In the genomic region with DNA sequence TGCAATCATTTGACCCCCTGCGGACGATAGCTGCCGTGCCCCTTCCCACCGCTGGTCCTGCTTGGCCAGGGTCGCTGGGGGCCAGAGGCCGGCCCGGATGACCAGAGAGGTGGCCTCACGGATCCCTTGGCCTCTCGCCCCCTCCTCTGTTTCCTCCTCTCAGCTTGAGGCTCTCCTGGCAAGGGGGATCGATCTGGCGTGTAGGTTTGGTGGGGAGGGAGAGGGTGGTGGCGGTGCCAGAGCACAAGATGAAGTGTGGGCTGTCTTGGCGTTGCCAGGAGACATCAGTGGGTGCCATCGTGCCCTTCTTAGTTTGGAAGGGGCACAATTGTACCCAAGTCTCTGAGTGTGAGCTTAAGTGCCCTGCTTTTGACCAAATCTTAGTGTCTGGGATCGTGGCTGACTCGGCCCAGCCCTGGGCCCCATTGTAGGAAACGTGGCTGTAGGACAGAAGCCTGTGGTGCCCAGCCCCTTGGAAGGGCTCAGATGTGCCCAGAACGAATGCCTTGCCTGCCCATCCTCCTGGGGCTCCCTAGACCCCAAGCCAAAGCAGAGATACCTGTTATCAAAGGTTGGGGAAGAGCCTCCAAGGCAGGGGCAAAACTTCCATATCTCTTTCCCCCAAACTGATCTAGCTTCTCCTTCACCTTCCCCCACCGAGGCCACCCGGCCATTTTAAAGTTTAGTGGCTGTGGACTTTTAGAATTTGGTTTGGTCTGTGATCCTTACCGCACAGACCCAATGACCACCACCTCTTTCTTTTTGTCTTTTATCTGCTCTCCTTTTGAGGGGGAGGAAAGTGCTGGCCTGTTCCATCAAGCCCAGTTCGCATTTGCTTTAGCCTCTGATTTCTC, we compare ENCODE assay signal across 1 cellular context.
TF ChIP-seq lines count a peak whose summit lies in the region.

No MANE protein-coding gene starts in this region.

TF ChIP-seq in WTC11, 78 proteins besides CTCF, POLR2A, EP300 and RAD21 (continued from another document):
- TF ChIP-seq, protein P1, sequence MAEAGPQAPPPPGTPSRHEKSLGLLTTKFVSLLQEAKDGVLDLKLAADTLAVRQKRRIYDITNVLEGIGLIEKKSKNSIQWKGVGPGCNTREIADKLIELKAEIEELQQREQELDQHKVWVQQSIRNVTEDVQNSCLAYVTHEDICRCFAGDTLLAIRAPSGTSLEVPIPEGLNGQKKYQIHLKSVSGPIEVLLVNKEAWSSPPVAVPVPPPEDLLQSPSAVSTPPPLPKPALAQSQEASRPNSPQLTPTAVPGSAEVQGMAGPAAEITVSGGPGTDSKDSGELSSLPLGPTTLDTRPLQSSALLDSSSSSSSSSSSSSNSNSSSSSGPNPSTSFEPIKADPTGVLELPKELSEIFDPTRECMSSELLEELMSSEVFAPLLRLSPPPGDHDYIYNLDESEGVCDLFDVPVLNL (CRISPR knock-in tag; IDR thresholded peaks at IDR 0.05; ENCODE audit: borderline replicate concordance, low read depth), result no peak
- TF ChIP-seq NR3C1 (CRISPR knock-in tag; conservative IDR thresholded peaks at IDR 0.05; ENCODE audit: low read depth) (no peak), FOXP1 (CRISPR knock-in tag; IDR thresholded peaks at IDR 0.05; ENCODE audit: borderline replicate concordance) (no peak), KAT7 (CRISPR knock-in tag; IDR thresholded peaks at IDR 0.05; ENCODE audit: borderline replicate concordance) (no peak), ZNF219 (CRISPR knock-in tag; IDR thresholded peaks at IDR 0.05; ENCODE audit: borderline replicate concordance) (no peak), CREM (CRISPR knock-in tag; IDR thresholded peaks at IDR 0.05) (no peak), FOXK1 (CRISPR knock-in tag; IDR thresholded peaks at IDR 0.05) (no peak), TEAD4 (CRISPR knock-in tag; IDR thresholded peaks at IDR 0.05) (no peak), CREB1 (CRISPR knock-in tag; IDR thresholded peaks at IDR 0.05) (no peak), JAZF1 (CRISPR knock-in tag; IDR thresholded peaks at IDR 0.05) (no peak), MXD4 (CRISPR knock-in tag; IDR thresholded peaks at IDR 0.05; ENCODE audit: borderline replicate concordance) (no peak), IRF2 (CRISPR knock-in tag; IDR thresholded peaks at IDR 0.05; ENCODE audit: borderline replicate concordance, low read depth) (no peak), ZNF317 (CRISPR knock-in tag; IDR thresholded peaks at IDR 0.05; ENCODE audit: borderline replicate concordance, low read depth) (no peak)
- TF ChIP-seq, protein P2, sequence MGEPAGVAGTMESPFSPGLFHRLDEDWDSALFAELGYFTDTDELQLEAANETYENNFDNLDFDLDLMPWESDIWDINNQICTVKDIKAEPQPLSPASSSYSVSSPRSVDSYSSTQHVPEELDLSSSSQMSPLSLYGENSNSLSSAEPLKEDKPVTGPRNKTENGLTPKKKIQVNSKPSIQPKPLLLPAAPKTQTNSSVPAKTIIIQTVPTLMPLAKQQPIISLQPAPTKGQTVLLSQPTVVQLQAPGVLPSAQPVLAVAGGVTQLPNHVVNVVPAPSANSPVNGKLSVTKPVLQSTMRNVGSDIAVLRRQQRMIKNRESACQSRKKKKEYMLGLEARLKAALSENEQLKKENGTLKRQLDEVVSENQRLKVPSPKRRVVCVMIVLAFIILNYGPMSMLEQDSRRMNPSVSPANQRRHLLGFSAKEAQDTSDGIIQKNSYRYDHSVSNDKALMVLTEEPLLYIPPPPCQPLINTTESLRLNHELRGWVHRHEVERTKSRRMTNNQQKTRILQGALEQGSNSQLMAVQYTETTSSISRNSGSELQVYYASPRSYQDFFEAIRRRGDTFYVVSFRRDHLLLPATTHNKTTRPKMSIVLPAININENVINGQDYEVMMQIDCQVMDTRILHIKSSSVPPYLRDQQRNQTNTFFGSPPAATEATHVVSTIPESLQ (CRISPR knock-in tag; IDR thresholded peaks at IDR 0.05), result no peak
- TF ChIP-seq, protein P3, sequence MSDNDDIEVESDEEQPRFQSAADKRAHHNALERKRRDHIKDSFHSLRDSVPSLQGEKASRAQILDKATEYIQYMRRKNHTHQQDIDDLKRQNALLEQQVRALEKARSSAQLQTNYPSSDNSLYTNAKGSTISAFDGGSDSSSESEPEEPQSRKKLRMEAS (CRISPR knock-in tag; IDR thresholded peaks at IDR 0.05), result no peak
- TF ChIP-seq, protein P4, sequence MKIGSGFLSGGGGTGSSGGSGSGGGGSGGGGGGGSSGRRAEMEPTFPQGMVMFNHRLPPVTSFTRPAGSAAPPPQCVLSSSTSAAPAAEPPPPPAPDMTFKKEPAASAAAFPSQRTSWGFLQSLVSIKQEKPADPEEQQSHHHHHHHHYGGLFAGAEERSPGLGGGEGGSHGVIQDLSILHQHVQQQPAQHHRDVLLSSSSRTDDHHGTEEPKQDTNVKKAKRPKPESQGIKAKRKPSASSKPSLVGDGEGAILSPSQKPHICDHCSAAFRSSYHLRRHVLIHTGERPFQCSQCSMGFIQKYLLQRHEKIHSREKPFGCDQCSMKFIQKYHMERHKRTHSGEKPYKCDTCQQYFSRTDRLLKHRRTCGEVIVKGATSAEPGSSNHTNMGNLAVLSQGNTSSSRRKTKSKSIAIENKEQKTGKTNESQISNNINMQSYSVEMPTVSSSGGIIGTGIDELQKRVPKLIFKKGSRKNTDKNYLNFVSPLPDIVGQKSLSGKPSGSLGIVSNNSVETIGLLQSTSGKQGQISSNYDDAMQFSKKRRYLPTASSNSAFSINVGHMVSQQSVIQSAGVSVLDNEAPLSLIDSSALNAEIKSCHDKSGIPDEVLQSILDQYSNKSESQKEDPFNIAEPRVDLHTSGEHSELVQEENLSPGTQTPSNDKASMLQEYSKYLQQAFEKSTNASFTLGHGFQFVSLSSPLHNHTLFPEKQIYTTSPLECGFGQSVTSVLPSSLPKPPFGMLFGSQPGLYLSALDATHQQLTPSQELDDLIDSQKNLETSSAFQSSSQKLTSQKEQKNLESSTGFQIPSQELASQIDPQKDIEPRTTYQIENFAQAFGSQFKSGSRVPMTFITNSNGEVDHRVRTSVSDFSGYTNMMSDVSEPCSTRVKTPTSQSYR (CRISPR knock-in tag; IDR thresholded peaks at IDR 0.05), result no peak
